In the genomic region with DNA sequence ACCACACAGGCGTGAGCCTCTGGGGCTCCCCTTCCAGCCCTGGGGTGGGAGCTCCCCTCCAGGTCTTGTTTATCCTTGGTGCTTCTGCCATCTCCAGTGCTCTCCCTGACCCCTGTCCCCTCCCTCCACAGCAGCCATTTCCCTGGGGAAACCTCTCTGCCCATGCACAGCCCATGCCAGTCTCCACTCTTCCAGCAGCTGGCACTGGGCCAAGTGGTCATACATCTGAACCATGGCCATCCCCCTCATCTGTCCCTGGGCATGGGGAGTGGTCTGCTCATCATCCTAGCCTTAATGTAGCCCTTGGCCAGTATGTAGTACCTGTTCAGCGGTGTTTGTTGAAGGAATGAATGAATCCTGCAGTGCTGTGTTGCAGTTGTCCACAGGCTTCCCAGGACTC, we compare ENCODE assay signal across 19 cellular contexts.
DNase-seq lines count a peak whose midpoint lies in the region; ATAC-seq, FAIRE-seq and TF ChIP-seq lines count a peak whose summit lies in the region.
"Had no signal": no experiment of that assay in that cellular context is flagged by ENCODE, and none has a peak within 500 bp of the region (broad histone marks: within the 10 kb centered on the region; RNA-seq: fewer than 3 reads in every experiment).

No MANE protein-coding gene starts in this region.

- peak overlapping the region; percentile 12 to 96 for H2BK12ac ChIP-seq in mesenchymal stem cell (ENCODE audit: low read length in 2 of 2)

- H4K91ac ChIP-seq in mesenchymal stem cell (ENCODE audit: low read length): peak overlapping the region; percentile 91

- H3K4me1 ChIP-seq in right atrium auricular region: peaks cover 0 to 52% of the 10 kb centered on the region in 2 donors
- no peaks in the 10 kb centered on the region for H3K4me1 ChIP-seq in mesenchymal stem cell (ENCODE audit: control insufficient read depth, insufficient read depth, low read depth, low read length)
- H3K4me1 ChIP-seq: HAP-1 had no signal

- peak overlapping the region; percentile 35 to 71 for H3K4ac ChIP-seq in mesenchymal stem cell (ENCODE audit: low read depth in 1 of 2, low read length in 2 of 2)

- H3K36me3 ChIP-seq in right atrium auricular region: no peaks in the 10 kb centered on the region
- H3K36me3 ChIP-seq in mesenchymal stem cell (ENCODE audit: control insufficient read depth in 1 of 2, insufficient read depth in 2 of 2, low read depth in 1 of 2, low read length in 2 of 2): no peaks in the 10 kb centered on the region
- H3K36me3 ChIP-seq: HAP-1, Peyer's patch, SJSA1 had no signal

- H3K27me3 ChIP-seq in right atrium auricular region (no peaks in the 10 kb centered on the region), mesenchymal stem cell (ENCODE audit: control insufficient read depth in 1 of 2, insufficient read depth in 1 of 2, low read length in 2 of 2) (no peaks in the 10 kb centered on the region)
- H3K27me3 ChIP-seq: Peyer's patch, SJSA1 had no signal

- H3K27ac ChIP-seq in right atrium auricular region (no peak overlapping the region), mesenchymal stem cell (ENCODE audit: low read length, poor library complexity, severe bottlenecking) (no peak overlapping the region)
- H3K27ac ChIP-seq: Peyer's patch, SJSA1 had no signal

- FAIRE-seq in GM12892 (lab: Jason Lieb, UNC): no peak
- FAIRE-seq: G401.6 had no signal

- H2AFZ ChIP-seq in mesenchymal stem cell (ENCODE audit: low read depth, low read length): no peak overlapping the region

- no peak for TF ChIP-seq POLR2A in GM12892 (IDR thresholded peaks at IDR 0.05; ENCODE audit: low read depth, low read length)

- 96% methylated on average over 2 of the region's 2 CpGs for WGBS in mesenchymal stem cell

- H3K9me3 ChIP-seq in right atrium auricular region: no peaks in the 10 kb centered on the region
- no peaks in the 10 kb centered on the region for H3K9me3 ChIP-seq in mesenchymal stem cell (ENCODE audit: control insufficient read depth, low read length)
- H3K9me3 ChIP-seq: HAP-1, Peyer's patch, SJSA1 had no signal

- H3K79me1 ChIP-seq in mesenchymal stem cell (replicated peaks; ENCODE audit: low read length, poor library complexity, severe bottlenecking): no peaks in the 10 kb centered on the region

- intact Hi-C loops in left ventricle myocardium superior (cut with micrococcal nuclease): no loop called here

- no peak overlapping the region for H3K23ac ChIP-seq in mesenchymal stem cell (ENCODE audit: low read length in 2 of 2)

- TF ChIP-seq CTCF in right atrium auricular region (IDR thresholded peaks at IDR 0.05): no peak

- peak overlapping the region; percentile 58 for H2BK120ac ChIP-seq in mesenchymal stem cell (ENCODE audit: low read depth, low read length)

- DNase-seq in left ventricle myocardium superior (peak; percentile 49), right atrium auricular region (ENCODE audit: low spot score) (no peak), mesenchymal stem cell (no peak), NCI-H2227 (lab: John Stamatoyannopoulos, UW; ENCODE audit: unreplicated experiment) (no peak), GM12892 (ENCODE audit: insufficient read length) (no peak), HPDE6-E6E7 (ENCODE audit: extremely low spot score) (no peak)
- DNase-seq: ACHN; Karpas-422; NCI-H1417 treated with DMSO at 0.1 percent for 48 hours; NCI-H187 treated with DMSO at 0.1 percent for 48 hours; NCI-H345; NCI-H524 treated with DMSO at 0.1 percent for 48 hours; NK-92 treated with Interleukin-12 subunit alpha and Interleukin-12 subunit beta, amount 100 ng/mL, for 24 hours; Peyer's patch; SW 1271 had no signal

- peak overlapping the region in 1 of 2 experiments; percentile 71 for H3K14ac ChIP-seq in mesenchymal stem cell (ENCODE audit: low read length in 2 of 2)

- peak overlapping the region; percentile 44 for H2BK15ac ChIP-seq in mesenchymal stem cell (ENCODE audit: low read depth, poor library complexity, severe bottlenecking)

- H3K4me3 ChIP-seq in right atrium auricular region (no peak overlapping the region), mesenchymal stem cell (ENCODE audit: insufficient read depth in 1 of 2, low read depth in 1 of 2, low read length in 2 of 2) (no peak overlapping the region)
- H3K4me3 ChIP-seq: HAP-1, Peyer's patch, SJSA1 had no signal

- no peak overlapping the region for H2BK5ac ChIP-seq in mesenchymal stem cell (ENCODE audit: low read depth, low read length, poor library complexity, severe bottlenecking)

- no peak overlapping the region for H2AK5ac ChIP-seq in mesenchymal stem cell (ENCODE audit: low read length, severe bottlenecking)

- TF ChIP-seq EP300 in Ishikawa (IDR thresholded peaks at IDR 0.05; ENCODE audit: borderline replicate concordance): no peak

- no peak for ATAC-seq in left ventricle myocardium superior

- no peak for TF ChIP-seq RAD21 in Ishikawa (IDR thresholded peaks at IDR 0.05; ENCODE audit: low read depth)

- H4K8ac ChIP-seq in mesenchymal stem cell (ENCODE audit: low read length): peak overlapping the region; percentile 1

- H3K9ac ChIP-seq in mesenchymal stem cell (ENCODE audit: low read length): no peak overlapping the region

- H3K4me2 ChIP-seq in mesenchymal stem cell (ENCODE audit: low read length, poor library complexity, severe bottlenecking): no peak overlapping the region

- peak overlapping the region; percentile 56 to 96 for H3K18ac ChIP-seq in mesenchymal stem cell (ENCODE audit: low read depth in 1 of 2, low read length in 2 of 2)

TF ChIP-seq in Ishikawa, 13 proteins besides CTCF, POLR2A, EP300 and RAD21:
- TF ChIP-seq FOXM1 (IDR thresholded peaks at IDR 0.05; ENCODE audit: borderline replicate concordance, low read depth): no peak
- TF ChIP-seq EGR1 (IDR thresholded peaks at IDR 0.05): no peak
- TF ChIP-seq, protein P1, sequence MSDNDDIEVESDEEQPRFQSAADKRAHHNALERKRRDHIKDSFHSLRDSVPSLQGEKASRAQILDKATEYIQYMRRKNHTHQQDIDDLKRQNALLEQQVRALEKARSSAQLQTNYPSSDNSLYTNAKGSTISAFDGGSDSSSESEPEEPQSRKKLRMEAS (IDR thresholded peaks at IDR 0.05): no peak
- TF ChIP-seq YY1 (IDR thresholded peaks at IDR 0.05; ENCODE audit: low read depth): no peak
- no peak for TF ChIP-seq TEAD4 (IDR thresholded peaks at IDR 0.05)
- TF ChIP-seq NFIC (IDR thresholded peaks at IDR 0.05): peak; percentile 70
- TF ChIP-seq ZBTB7A (IDR thresholded peaks at IDR 0.05; ENCODE audit: low read depth): no peak
- no peak for TF ChIP-seq CREB1 (IDR thresholded peaks at IDR 0.05; ENCODE audit: low read depth)
